Comparison of ENCODE assay signal across 1 cellular context in the genomic region with DNA sequence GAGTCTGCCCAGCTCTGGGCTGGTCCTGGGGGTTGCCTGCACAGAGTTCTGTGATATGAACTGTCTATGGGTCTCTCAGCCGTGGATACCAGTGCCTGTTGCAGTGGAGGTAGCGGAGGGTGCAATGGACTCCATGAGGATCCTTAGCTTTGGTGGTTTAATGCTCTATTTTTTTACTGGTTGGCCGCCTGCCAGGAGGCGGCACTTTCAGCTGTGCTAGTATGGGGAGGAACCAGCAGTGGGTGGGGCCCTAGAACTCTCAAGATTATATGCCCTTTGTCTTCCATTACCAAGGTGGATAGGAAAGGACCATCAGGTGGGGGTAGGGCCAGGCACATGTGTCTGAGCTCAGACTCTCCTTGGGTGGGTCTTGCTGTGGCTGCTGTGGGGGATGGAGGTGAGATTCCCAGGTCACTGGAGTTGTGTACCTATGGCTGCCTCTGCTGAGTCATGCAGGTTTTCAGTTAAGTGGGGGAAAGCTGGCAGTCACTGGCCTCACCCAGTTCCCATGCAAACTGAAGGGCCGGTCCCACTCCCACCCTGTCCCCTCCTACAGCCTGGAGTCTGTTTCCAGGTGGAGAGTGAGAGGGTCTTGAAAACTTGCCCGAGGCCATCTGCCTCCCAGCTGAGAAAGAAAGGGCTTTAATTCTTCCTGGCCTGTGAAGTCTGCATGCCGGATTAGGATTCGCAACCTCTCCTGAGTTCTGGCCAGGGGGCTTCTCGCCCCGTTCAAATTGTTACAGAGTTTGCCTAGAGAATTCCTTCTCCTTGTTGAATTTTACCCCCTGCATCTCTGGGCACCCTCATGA.
TF ChIP-seq lines count a peak whose summit lies in the region.

No MANE protein-coding gene starts in this region.

TF ChIP-seq in HepG2, 621 proteins besides CTCF, POLR2A, EP300 and RAD21 (continued from another document):
- TF ChIP-seq, protein P1, sequence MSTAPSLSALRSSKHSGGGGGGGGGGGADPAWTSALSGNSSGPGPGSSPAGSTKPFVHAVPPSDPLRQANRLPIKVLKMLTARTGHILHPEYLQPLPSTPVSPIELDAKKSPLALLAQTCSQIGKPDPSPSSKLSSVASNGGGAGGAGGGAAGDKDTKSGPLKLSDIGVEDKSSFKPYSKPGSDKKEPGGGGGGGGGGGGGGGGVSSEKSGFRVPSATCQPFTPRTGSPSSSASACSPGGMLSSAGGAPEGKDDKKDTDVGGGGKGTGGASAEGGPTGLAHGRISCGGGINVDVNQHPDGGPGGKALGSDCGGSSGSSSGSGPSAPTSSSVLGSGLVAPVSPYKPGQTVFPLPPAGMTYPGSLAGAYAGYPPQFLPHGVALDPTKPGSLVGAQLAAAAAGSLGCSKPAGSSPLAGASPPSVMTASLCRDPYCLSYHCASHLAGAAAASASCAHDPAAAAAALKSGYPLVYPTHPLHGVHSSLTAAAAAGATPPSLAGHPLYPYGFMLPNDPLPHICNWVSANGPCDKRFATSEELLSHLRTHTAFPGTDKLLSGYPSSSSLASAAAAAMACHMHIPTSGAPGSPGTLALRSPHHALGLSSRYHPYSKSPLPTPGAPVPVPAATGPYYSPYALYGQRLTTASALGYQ (CRISPR knock-in tag; IDR thresholded peaks at IDR 0.05): no peak
- no peak for TF ChIP-seq ZNF557 (CRISPR knock-in tag; IDR thresholded peaks at IDR 0.05)
